In genomic region chr22:43234299-43234988, GRCh38 we compare ENCODE assay signal across 19 cellular contexts. TPM values are rescaled to one million over a fixed set of nuclear protein-coding genes. Genes with fewer than 3 reads are reported as not detected.
A peak's percentile ranks its signal among the peaks of the same experiment; 100 is the strongest.
DNase-seq lines count a peak whose midpoint lies in the region; FAIRE-seq and TF ChIP-seq lines count a peak whose summit lies in the region.
"Had no signal": no experiment of that assay in that cellular context is flagged by ENCODE, and none has a peak within 500 bp of the region (broad histone marks: within the 10 kb centered on the region; RNA-seq: fewer than 3 reads in every experiment).

No MANE protein-coding gene starts in this region.

- H3K4me1 ChIP-seq in endodermal cell (ENCODE audit: control insufficient read depth, insufficient read depth, low read length) (no peaks in the 10 kb centered on the region), neuron (ENCODE audit: insufficient read depth, low read length) (peaks cover 32% of the 10 kb centered on the region), uterus (no peaks in the 10 kb centered on the region), ascending aorta (peaks cover 0 to 9% of the 10 kb centered on the region in 2 donors)

- H3K27me3 ChIP-seq in endodermal cell (ENCODE audit: control insufficient read depth, insufficient read depth, low read length, poor library complexity, severe bottlenecking) (no peaks in the 10 kb centered on the region), neuron (ENCODE audit: insufficient read depth, low read length) (no peaks in the 10 kb centered on the region), uterus (no peaks in the 10 kb centered on the region), ascending aorta (peaks cover 5% of the 10 kb centered on the region)
- H3K27me3 ChIP-seq: BLaER1 treated with 17β-estradiol and CSF1 and Interleukin-3, amounts not matched to agents 10 nM and 100 nM had no signal

- H3K27ac Mint-ChIP-seq in endodermal cell: no peak overlapping the region
- H3K27ac Mint-ChIP-seq in nephron progenitor cell: no peak overlapping the region
- H3K27ac Mint-ChIP-seq: CD8-positive, alpha-beta T cell had no signal

- DNase-seq in H54 (ENCODE audit: insufficient read length, low spot score) (peak; percentile 17), SK-N-DZ (ENCODE audit: low spot score) (peak; percentile 77), endodermal cell (no peak), uterus (no peak), ascending aorta (ENCODE audit: low spot score in 2 of 2) (no peak), nephron progenitor cell (no peak)
- DNase-seq: CD8-positive, alpha-beta T cell; DMS53; GOT3; KG1; MV-4-11; NCI-H1417; NCI-H1930; NCI-H446; NCI-H526 treated with DMSO at 0.1 percent for 48 hours; NK-92 treated with Interleukin-12 subunit alpha and Interleukin-12 subunit beta, amount 100 ng/mL, for 24 hours had no signal

- H3K4me3 Mint-ChIP-seq in endodermal cell (no peak overlapping the region), nephron progenitor cell (no peak overlapping the region)
- H3K4me3 Mint-ChIP-seq: CD8-positive, alpha-beta T cell had no signal

- H3K4me3 ChIP-seq in endodermal cell (ENCODE audit: low read length) (no peak overlapping the region), neuron (ENCODE audit: low read length) (no peak overlapping the region), uterus (no peak overlapping the region), ascending aorta (no peak overlapping the region)
- H3K4me3 ChIP-seq: BLaER1 treated with 17β-estradiol and CSF1 and Interleukin-3, amounts not matched to agents 10 nM and 100 nM had no signal

- no peak for FAIRE-seq in H54 (lab: Jason Lieb, UNC)
- FAIRE-seq: RCC 7860 had no signal

- H3K27ac ChIP-seq in endodermal cell (ENCODE audit: low read depth, low read length) (peak overlapping the region; percentile 100), uterus (no peak overlapping the region), ascending aorta (no peak overlapping the region)
- H3K27ac ChIP-seq: BLaER1 treated with 17β-estradiol and CSF1 and Interleukin-3, amounts not matched to agents 10 nM and 100 nM had no signal

- H3K36me3 Mint-ChIP-seq in endodermal cell (ENCODE audit: low read depth): no peaks in the 10 kb centered on the region
- H3K36me3 Mint-ChIP-seq in nephron progenitor cell (ENCODE audit: low read depth): peaks cover 11% of the 10 kb centered on the region
- H3K36me3 Mint-ChIP-seq: CD8-positive, alpha-beta T cell had no signal

- H3K27me3 Mint-ChIP-seq in endodermal cell (ENCODE audit: insufficient read depth) (no peaks in the 10 kb centered on the region), nephron progenitor cell (ENCODE audit: low read depth, poor library complexity) (peaks cover 59% of the 10 kb centered on the region)

- H2AFZ ChIP-seq in neuron (ENCODE audit: low read depth, low read length): peak overlapping the region; percentile 7

- H3K36me3 ChIP-seq in endodermal cell (ENCODE audit: control insufficient read depth, insufficient read depth, low read length) (no peaks in the 10 kb centered on the region), neuron (ENCODE audit: insufficient read depth, low read length) (no peaks in the 10 kb centered on the region), uterus (no peaks in the 10 kb centered on the region), ascending aorta (no peaks in the 10 kb centered on the region)
- H3K36me3 ChIP-seq: BLaER1 treated with 17β-estradiol and CSF1 and Interleukin-3, amounts not matched to agents 10 nM and 100 nM had no signal

- H3K9me3 ChIP-seq in endodermal cell (ENCODE audit: control insufficient read depth, low read length) (no peaks in the 10 kb centered on the region), neuron (ENCODE audit: low read length) (no peaks in the 10 kb centered on the region), uterus (no peaks in the 10 kb centered on the region), ascending aorta (no peaks in the 10 kb centered on the region)
- H3K9me3 ChIP-seq: BLaER1 treated with 17β-estradiol and CSF1 and Interleukin-3, amounts not matched to agents 10 nM and 100 nM had no signal

- no peak overlapping the region for H3K9ac ChIP-seq in endodermal cell (ENCODE audit: extremely low read depth, low read length, poor library complexity, severe bottlenecking)
- H3K9ac ChIP-seq: BLaER1 treated with 17β-estradiol and CSF1 and Interleukin-3, amounts not matched to agents 10 nM and 100 nM had no signal

- H3K9me3 Mint-ChIP-seq in endodermal cell (no peaks in the 10 kb centered on the region), nephron progenitor cell (no peaks in the 10 kb centered on the region)
- H3K9me3 Mint-ChIP-seq: CD8-positive, alpha-beta T cell had no signal

- TF ChIP-seq POLR2A in H54 (IDR thresholded peaks at IDR 0.05; ENCODE audit: low read depth, low read length) (no peak), uterus (IDR thresholded peaks at IDR 0.05) (no peak)

- peaks cover 3% of the 10 kb centered on the region for H3K4me1 Mint-ChIP-seq in endodermal cell
- peaks cover 36% of the 10 kb centered on the region for H3K4me1 Mint-ChIP-seq in nephron progenitor cell

- 70 to 82% methylated on average over 6 to 9 of the region's 9 CpGs for WGBS in endodermal cell (ENCODE audit: insufficient coverage in 1 of 2, insufficient read length in 1 of 2), 2 experiments

- TF ChIP-seq CTCF in endodermal cell (conservative IDR thresholded peaks at IDR 0.05) (no peak), uterus (IDR thresholded peaks at IDR 0.05) (no peak), ascending aorta (IDR thresholded peaks at IDR 0.05) (no peak), nephron progenitor cell (IDR thresholded peaks at IDR 0.05) (no peak)

- intact Hi-C loops in uterus (cut with DNase I; ENCODE audit: low total_unique reads): no loop called here
- intact Hi-C loops in ascending aorta (cut with DNase I): no loop called here

RNA-seq across cellular contexts. Expression of gene TTLL12, which starts 47.5 kb away (rescaled TPM):
- 56.9 and 61.0 TPM in 2 replicates for polyA plus RNA-seq in SK-N-DZ (2014; cell fraction: cytosol; rRNA removed)
- 52.4 and 60.6 TPM in 2 replicates for polyA plus RNA-seq in SK-N-DZ (2014; cell fraction: nucleus; rRNA removed)
- total RNA-seq in endodermal cell (10 to 100 TPM; 49.8 to 71.0 TPM), uterus (10 to 100 TPM in 2 of 4 donors, 1 to 10 TPM in 2; 6.7 to 29.7 (median 17.3) TPM), ascending aorta (10.6 TPM)
- 39.6 TPM for polyA plus RNA-seq in endodermal cell (2013, experiment 1 of 2)
- 33.2 TPM for polyA plus RNA-seq in endodermal cell (2013, experiment 2 of 2)

Comparison
In these comparisons a context has a peak if more than half of its experiments do, and no peak if none do; other contexts are left out.
1. DNase-seq: peak in H54 (single experiment) and SK-N-DZ (single experiment); none in endodermal cell (single experiment), uterus (0 of 2), ascending aorta (0 of 2) and nephron progenitor cell (single experiment).